8 cellular contexts compared by ENCODE assay signal in genomic region chr9:136564379-136564988, GRCh38. TPM values are rescaled to one million over a fixed set of nuclear protein-coding genes. Genes with fewer than 3 reads are reported as not detected.
A peak's percentile ranks its signal among the peaks of the same experiment; 100 is the strongest.
DNase-seq lines count a peak whose midpoint lies in the region; ATAC-seq, FAIRE-seq and TF ChIP-seq lines count a peak whose summit lies in the region.

No MANE protein-coding gene starts in this region.

- POLR2A ChIA-PET in OCI-LY7 (lab: Charles Lee): no interaction called here

- no peaks in the 10 kb centered on the region for H3K9me2 ChIP-seq in OCI-LY7 (ENCODE audit: insufficient read depth, low read length)

- intact Hi-C loops in lower lobe of right lung (cut with DNase I) (no loop called here), uterus (cut with DNase I; ENCODE audit: low total_unique reads) (no loop called here), OCI-LY7 (cut with micrococcal nuclease; ENCODE audit: unreplicated experiment) (no loop called here)

- H3K79me2 ChIP-seq in astrocyte (ENCODE audit: insufficient read depth, low read length): no peaks in the 10 kb centered on the region
- H3K79me2 ChIP-seq in OCI-LY7 (ENCODE audit: insufficient read depth, low read depth, low read length): no peaks in the 10 kb centered on the region

- H3K27ac ChIP-seq in astrocyte (ENCODE audit: low read depth, low read length): no peak overlapping the region
- H3K27ac ChIP-seq in lower lobe of right lung: peak overlapping the region; percentile 78
- peak overlapping the region; percentile 78 to 83 for H3K27ac ChIP-seq in uterus
- no peak overlapping the region for H3K27ac ChIP-seq in OCI-LY7 (ENCODE audit: low read depth, low read length, poor library complexity, severe bottlenecking)

- BruUV-seq in OCI-LY7 (replicated peaks; lab: Mats Ljungman, UMichigan): no TSS peak

- H3K4me2 ChIP-seq in astrocyte (ENCODE audit: low read length): peak overlapping the region; percentile 36
- no peak overlapping the region for H3K4me2 ChIP-seq in OCI-LY7 (ENCODE audit: low read length)

- DNase-seq in AML-193 (lab: John Stamatoyannopoulos, UW): peak; percentile 79 to 80
- DNase-seq in HFFc6: peak; percentile 63
- peak; percentile 68 for DNase-seq in astrocyte (ENCODE audit: low read depth)
- DNase-seq in lower lobe of right lung: peak; percentile 94
- DNase-seq in uterus: peak; percentile 71 to 78
- no peak for DNase-seq in OCI-LY7 (ENCODE audit: low spot score)
- no peak for DNase-seq in activated effector memory CD4-positive, alpha-beta T cell treated with anti-CD3 and anti-CD28 coated beads, Interleukin-2, amount 50 U/mL, for 16 hours

- peaks cover 1% of the 10 kb centered on the region for H3K9me3 ChIP-seq in astrocyte (ENCODE audit: insufficient read depth, low read depth, low read length)
- H3K9me3 ChIP-seq in lower lobe of right lung: no peaks in the 10 kb centered on the region
- H3K9me3 ChIP-seq in uterus: no peaks in the 10 kb centered on the region
- H3K9me3 ChIP-seq in OCI-LY7 (ENCODE audit: low read length): peaks cover 5% of the 10 kb centered on the region

- H3K4me1 ChIP-seq in astrocyte (ENCODE audit: insufficient read depth, low read length): peaks cover 34% of the 10 kb centered on the region
- H3K4me1 ChIP-seq in lower lobe of right lung: peaks cover 63% of the 10 kb centered on the region
- peaks cover 5 to 39% of the 10 kb centered on the region in 2 donors for H3K4me1 ChIP-seq in uterus
- no peaks in the 10 kb centered on the region for H3K4me1 ChIP-seq in OCI-LY7 (ENCODE audit: insufficient read depth, low read length, poor library complexity, severe bottlenecking)

- H3K9me3 Mint-ChIP-seq in HFFc6 (peaks cover 14% of the 10 kb centered on the region), astrocyte (ENCODE audit: unreplicated experiment) (peaks cover 10% of the 10 kb centered on the region)

- H3K4me3 ChIP-seq in astrocyte (ENCODE audit: insufficient read depth, low read depth, low read length): no peak overlapping the region
- no peak overlapping the region for H3K4me3 ChIP-seq in lower lobe of right lung
- H3K4me3 ChIP-seq in uterus: no peak overlapping the region
- no peak overlapping the region for H3K4me3 ChIP-seq in OCI-LY7 (ENCODE audit: low read depth, low read length, poor library complexity, severe bottlenecking)

- CTCF ChIA-PET in OCI-LY7 (lab: Charles Lee; ENCODE audit: unreplicated experiment): no interaction called here

- TF ChIP-seq CTCF in HFFc6 (IDR thresholded peaks at IDR 0.05): peak; percentile 40
- no peak for TF ChIP-seq CTCF in astrocyte (IDR thresholded peaks at IDR 0.05; ENCODE audit: insufficient read depth, low read depth, low read length)
- TF ChIP-seq CTCF in lower lobe of right lung (IDR thresholded peaks at IDR 0.05): peak; percentile 45
- TF ChIP-seq CTCF in uterus (IDR thresholded peaks at IDR 0.05): peak in 3 of 4 experiments; percentile 16 to 50 (median 24)
- no peak for TF ChIP-seq CTCF in OCI-LY7 (conservative IDR thresholded peaks at IDR 0.05; ENCODE audit: low read length)

- TF ChIP-seq POLR2A in uterus (IDR thresholded peaks at IDR 0.05): no peak

- H3K36me3 ChIP-seq in astrocyte (ENCODE audit: insufficient read depth, low read length) (no peaks in the 10 kb centered on the region), lower lobe of right lung (no peaks in the 10 kb centered on the region), uterus (no peaks in the 10 kb centered on the region), OCI-LY7 (ENCODE audit: insufficient read depth, low read length) (no peaks in the 10 kb centered on the region)

- peak; percentile 66 to 78 for ATAC-seq in lower lobe of right lung
- no peak; the same call in 2 of the 3 replicates for ATAC-seq in SK-N-SH treated with all-trans-retinoic acid at 6 μM for 48 hours

- no peak overlapping the region for H3K9ac ChIP-seq in astrocyte (ENCODE audit: low read length)

- no peaks in the 10 kb centered on the region for H4K20me1 ChIP-seq in astrocyte (ENCODE audit: insufficient read depth, low read length)
- no peaks in the 10 kb centered on the region for H4K20me1 ChIP-seq in OCI-LY7 (ENCODE audit: insufficient read depth, low read length)

- H3K27me3 ChIP-seq in astrocyte (ENCODE audit: insufficient read depth, low read length) (no peaks in the 10 kb centered on the region), lower lobe of right lung (ENCODE audit: low read depth) (no peaks in the 10 kb centered on the region), uterus (no peaks in the 10 kb centered on the region)

- H3K36me3 Mint-ChIP-seq in HFFc6 (ENCODE audit: low read depth) (no peaks in the 10 kb centered on the region), astrocyte (ENCODE audit: low read depth, unreplicated experiment) (peaks cover 1% of the 10 kb centered on the region)

- H3K27ac Mint-ChIP-seq in HFFc6 (no peak overlapping the region), astrocyte (ENCODE audit: unreplicated experiment) (no peak overlapping the region)

- H3K4me1 Mint-ChIP-seq in HFFc6 (ENCODE audit: low read depth) (peaks cover 23% of the 10 kb centered on the region), astrocyte (ENCODE audit: low read depth, unreplicated experiment) (peaks cover 15% of the 10 kb centered on the region)

- H3K27me3 Mint-ChIP-seq in HFFc6 (ENCODE audit: insufficient read depth): no peaks in the 10 kb centered on the region
- peaks cover 2% of the 10 kb centered on the region for H3K27me3 Mint-ChIP-seq in astrocyte (ENCODE audit: low read depth, unreplicated experiment)

- no peak for FAIRE-seq in astrocyte (lab: Jason Lieb, UNC)

- H3K4me3 Mint-ChIP-seq in HFFc6: no peak overlapping the region
- H3K4me3 Mint-ChIP-seq in astrocyte (ENCODE audit: unreplicated experiment): no peak overlapping the region

- H2AFZ ChIP-seq in astrocyte (ENCODE audit: low read depth, low read length) (no peak overlapping the region), OCI-LY7 (ENCODE audit: low read length) (no peak overlapping the region)

TF ChIP-seq in SK-N-SH treated with all-trans-retinoic acid at 6 μM for 48 hours, 23 proteins besides CTCF, POLR2A, EP300 and RAD21:
- TF ChIP-seq ZFP3 (CRISPR knock-in tag; IDR thresholded peaks at IDR 0.05) (no peak), ESRRG (CRISPR knock-in tag; IDR thresholded peaks at IDR 0.05) (no peak), OSR1 (CRISPR knock-in tag; IDR thresholded peaks at IDR 0.05) (no peak), PPARA (CRISPR knock-in tag; IDR thresholded peaks at IDR 0.05; ENCODE audit: borderline replicate concordance) (no peak), ISL1 (CRISPR knock-in tag; IDR thresholded peaks at IDR 0.05) (no peak), GLIS3 (CRISPR knock-in tag; IDR thresholded peaks at IDR 0.05) (no peak), ZNF565 (CRISPR knock-in tag; conservative IDR thresholded peaks at IDR 0.05; ENCODE audit: low read depth) (no peak), POU6F1 (CRISPR knock-in tag; IDR thresholded peaks at IDR 0.05; ENCODE audit: borderline replicate concordance, low read depth) (no peak), ZNF70 (CRISPR knock-in tag; IDR thresholded peaks at IDR 0.05) (no peak), TOX (CRISPR knock-in tag; IDR thresholded peaks at IDR 0.05; ENCODE audit: borderline replicate concordance) (no peak)

RNA-seq across cellular contexts. Expression of gene NOTCH1, which starts 18.6 kb away (rescaled TPM):
- total RNA-seq in HFFc6 (2021; fragmentation: NEBNext Ultra II Directional; extraction: Animal tissue kit (Norgen Biotek cat#: 25700)): 10 to 100 TPM; 12.1 to 17.1 (median 14.7) TPM
- total RNA-seq in astrocyte (34.1 and 35.5 TPM in 2 replicates), lower lobe of right lung (91.4 TPM), uterus (100 to 1,000 TPM in 1 of 4 donors, 10 to 100 TPM in 3; 19.7 to 109 (median 35.6) TPM), OCI-LY7 (2022) (15.5 and 17.9 TPM in 2 replicates)
- total RNA-seq in OCI-LY7 (2014; rRNA removed; shearing (Covaris generic)): 9.3 and 17.6 TPM in 2 replicates

Comparison
In these comparisons a context has a peak if more than half of its experiments do, and no peak if none do; other contexts are left out.
1. DNase-seq: peak in AML-193 (2 of 2), HFFc6 (single experiment), astrocyte (single experiment), lower lobe of right lung (single experiment) and uterus (2 of 2); none in OCI-LY7 (single experiment) and activated effector memory CD4-positive, alpha-beta T cell treated with anti-CD3 and anti-CD28 coated beads, Interleukin-2, amount 50 U/mL, for 16 hours (single experiment).
2. CTCF ChIP-seq: peak in HFFc6 (single experiment), lower lobe of right lung (single experiment) and uterus (3 of 4); none in astrocyte (single experiment) and OCI-LY7 (single experiment).
3. H3K27ac ChIP-seq: peak in lower lobe of right lung (single experiment) and uterus (2 of 2); none in astrocyte (single experiment) and OCI-LY7 (single experiment).